25 cellular contexts compared by ENCODE assay signal in the genomic region with DNA sequence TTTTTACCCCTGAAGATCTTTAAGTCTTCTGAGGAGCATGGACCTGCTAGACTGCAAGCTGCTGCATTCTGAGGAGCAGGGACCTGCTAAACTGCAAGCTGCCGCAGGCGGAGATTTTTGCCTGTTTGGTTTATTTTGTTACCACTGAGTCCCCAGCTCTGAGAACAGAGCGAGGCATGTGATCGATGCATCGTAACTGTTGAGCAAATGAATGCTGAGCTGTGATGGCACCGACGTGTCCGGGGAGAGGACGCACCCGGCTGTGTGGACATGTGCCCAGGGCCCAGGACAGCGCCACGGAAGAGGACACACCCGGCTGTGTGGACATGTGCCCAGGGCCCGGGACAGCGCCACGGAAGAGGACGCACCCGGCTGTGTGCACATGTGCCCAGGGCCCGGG. TPM values are rescaled to one million over a fixed set of nuclear protein-coding genes. Genes with fewer than 3 reads are reported as not detected.
"Had no signal": no experiment of that assay in that cellular context is flagged by ENCODE, and none has a peak within 500 bp of the region (broad histone marks: within the 10 kb centered on the region; RNA-seq: fewer than 3 reads in every experiment).

No MANE protein-coding gene starts in this region.

- DNase-seq: effector CD8-positive, alpha-beta T cell; gastrocnemius medialis; glutamatergic neuron; islet precursor cell; left ventricle myocardium inferior; lower lobe of right lung; natural killer cell; ovary; right cardiac atrium; stimulated activated CD4-positive, alpha-beta T cell treated with anti-CD3 and anti-CD28 coated beads, Interleukin-4, amount 100 ng/mL, for 1 hour; stimulated activated CD8-positive, alpha-beta memory T cell treated with anti-CD3 and anti-CD28 coated beads, Interleukin-4, amount 100 ng/mL, for 48 hours; stimulated activated naive CD8-positive, alpha-beta T cell treated with anti-CD3 and anti-CD28 coated beads, Interleukin-15, amount 100 ng/mL, for 72 hours; trophoblast cell had no signal

- H3K4me1 ChIP-seq: lower lobe of right lung had no signal

- H3K36me3 ChIP-seq: ovary had no signal

- H3K27me3 ChIP-seq: gastrocnemius medialis, ovary had no signal

- H3K9me3 ChIP-seq: gastrocnemius medialis, lower lobe of right lung, ovary had no signal

- H3K27ac ChIP-seq: coronary artery, gastrocnemius medialis, left ventricle myocardium inferior, lower lobe of right lung, ovary had no signal

- H3K4me3 ChIP-seq: coronary artery, gastrocnemius medialis, left ventricle myocardium inferior, lower lobe of right lung, ovary, smooth muscle cell had no signal

RNA-seq across cellular contexts. Expression of a gene that starts 57.8 kb away (rescaled TPM):
- total RNA-seq: chondrocyte, dermis microvascular lymphatic vessel endothelial cell, fibroblast of lung, gastrocnemius medialis, left ventricle myocardium inferior, lower lobe of right lung, mesothelial cell of epicardium, mucosa of gallbladder, myocyte, natural killer cell, neural crest cell, ovary, progenitor cell of endocrine pancreas, right cardiac atrium, smooth muscle cell, subcutaneous adipose tissue, urinary bladder had no signal
